Comparison of ENCODE assay signal across 22 cellular contexts in genomic region chr7:2658941-2659340, GRCh38. TPM values are rescaled to one million over a fixed set of nuclear protein-coding genes. Genes with fewer than 3 reads are reported as not detected.
DNase-seq lines count a peak whose midpoint lies in the region; ATAC-seq, FAIRE-seq and TF ChIP-seq lines count a peak whose summit lies in the region.
"Had no signal": no experiment of that assay in that cellular context is flagged by ENCODE, and none has a peak within 500 bp of the region (broad histone marks: within the 10 kb centered on the region; RNA-seq: fewer than 3 reads in every experiment).

No MANE protein-coding gene starts in this region.

- H3K27me3 ChIP-seq in HepG2 (ENCODE audit: control insufficient read depth in 1 of 2, insufficient read depth in 2 of 2, low read length in 2 of 2) (no peaks in the 10 kb centered on the region), right lobe of liver (no peaks in the 10 kb centered on the region), neuronal stem cell (ENCODE audit: control insufficient read depth in 3 of 3, insufficient read depth in 3 of 3, low read depth in 1 of 3, low read length in 3 of 3) (no peaks in the 10 kb centered on the region)

- H2AFZ ChIP-seq in HepG2 (ENCODE audit: low read length) (no peak overlapping the region), neuronal stem cell (ENCODE audit: low read length) (no peak overlapping the region)
- H2AFZ ChIP-seq: GM23338 had no signal

- H3K14ac ChIP-seq in neuronal stem cell (ENCODE audit: low read length), result no peak overlapping the region

- H3K27ac ChIP-seq in HepG2 (ENCODE audit: extremely low read length, insufficient read depth, low read length), result no peak overlapping the region
- no peak overlapping the region for H3K27ac ChIP-seq in right lobe of liver
- peak overlapping the region; percentile 33 for H3K27ac ChIP-seq in RWPE1
- H3K27ac ChIP-seq in neuronal stem cell (replicated peaks; ENCODE audit: low read length), result no peak overlapping the region
- H3K27ac ChIP-seq: C4-2B had no signal

- H2BK12ac ChIP-seq in neuronal stem cell (ENCODE audit: low read length), result no peak overlapping the region

- intact Hi-C loops in HepG2 (cut with micrococcal nuclease; ENCODE audit: unreplicated experiment), result no loop called here
- intact Hi-C loops in right lobe of liver (cut with DNase I), result no loop called here
- intact Hi-C loops in activated CD4-positive, alpha-beta T cell treated with anti-CD3 and anti-CD28 coated beads, Interleukin-2, amount 10 ng/mL, durations not matched to agents 24 days and 14 days (cut with micrococcal nuclease), result no loop called here

- no peak overlapping the region for H3K4me3 Mint-ChIP-seq in activated CD4-positive, alpha-beta T cell treated with anti-CD3 and anti-CD28 coated beads, Interleukin-2, amount 10 ng/mL, durations not matched to agents 24 days and 14 days
- H3K4me3 Mint-ChIP-seq: CD4-positive, CD25-positive, alpha-beta regulatory T cell; CD8-positive, alpha-beta T cell; GM23338; H9 had no signal

- no peaks in the 10 kb centered on the region for H3K79me2 ChIP-seq in HepG2 (ENCODE audit: insufficient read depth, low read length)

- H3K23ac ChIP-seq in neuronal stem cell (ENCODE audit: low read depth, low read length, poor library complexity), result peak overlapping the region; percentile 93

- H3K4ac ChIP-seq in neuronal stem cell (ENCODE audit: low read length), result no peak overlapping the region

- H3K18ac ChIP-seq in neuronal stem cell (ENCODE audit: low read length), result peak overlapping the region; percentile 71

- no TSS peak for BruUV-seq in HepG2 (replicated peaks; lab: Mats Ljungman, UMichigan)

- H2BK15ac ChIP-seq in neuronal stem cell (ENCODE audit: low read length), result no peak overlapping the region

- FAIRE-seq in HepG2 (lab: Jason Lieb, UNC), result no peak
- FAIRE-seq: D721Med, GM12891, GM18507 had no signal

- H3K4me3 ChIP-seq in HepG2 (replicated peaks in 1 of 3; ENCODE audit: insufficient read depth in 1 of 3, low read depth in 2 of 3, low read length in 3 of 3) (no peak overlapping the region), right lobe of liver (no peak overlapping the region), neuronal stem cell (ENCODE audit: low read length in 2 of 2) (no peak overlapping the region)
- H3K4me3 ChIP-seq: GM23338 had no signal

- no peaks in the 10 kb centered on the region for H3K36me3 Mint-ChIP-seq in activated CD4-positive, alpha-beta T cell treated with anti-CD3 and anti-CD28 coated beads, Interleukin-2, amount 10 ng/mL, durations not matched to agents 24 days and 14 days (ENCODE audit: low read depth)

- in situ Hi-C loops in HepG2 (cut with HindIII; ENCODE audit: extremely low pct_ligation_motif_present, low pct_unique_long_range_greater_than_20kb), result no loop called here

- peaks cover 16% of the 10 kb centered on the region for H3K4me1 ChIP-seq in HepG2 (ENCODE audit: insufficient read depth, low read length)
- peaks cover 0 to 28% (median 13%) of the 10 kb centered on the region in 4 donors for H3K4me1 ChIP-seq in right lobe of liver
- H3K4me1 ChIP-seq in neuronal stem cell (ENCODE audit: control insufficient read depth in 2 of 2, insufficient read depth in 1 of 2, low read depth in 1 of 2, low read length in 2 of 2), result no peaks in the 10 kb centered on the region
- H3K4me1 ChIP-seq: Caco-2 had no signal

- no peaks in the 10 kb centered on the region for H3K9me3 ChIP-seq in HepG2 (ENCODE audit: low read length)
- H3K9me3 ChIP-seq in right lobe of liver, result no peaks in the 10 kb centered on the region
- H3K9me3 ChIP-seq in neuronal stem cell (replicated peaks in 1 of 2; ENCODE audit: control insufficient read depth in 2 of 2, insufficient read depth in 1 of 2, low read depth in 1 of 2, low read length in 2 of 2), result no peaks in the 10 kb centered on the region
- H3K9me3 ChIP-seq: Caco-2 had no signal

- H3K79me1 ChIP-seq in neuronal stem cell (ENCODE audit: low read depth, low read length), result peaks cover 12% of the 10 kb centered on the region

- H3K9ac ChIP-seq in HepG2 (ENCODE audit: insufficient read depth, low read depth, low read length) (no peak overlapping the region), neuronal stem cell (ENCODE audit: low read depth, low read length, poor library complexity) (no peak overlapping the region)

- H2AK5ac ChIP-seq in neuronal stem cell (ENCODE audit: low read depth, low read length), result no peak overlapping the region

- no peak overlapping the region for H4K8ac ChIP-seq in neuronal stem cell (ENCODE audit: low read depth, low read length)

- POLR2A ChIA-PET in HepG2 (lab: Yijun Ruan, JAX) (no interaction called here), RWPE1 (lab: Yijun Ruan, JAX; ENCODE audit: low non-redundant PET) (interaction anchor here (0.5 kb wide), 1 partner anchor 1842 kb away, joined by 3 read pairs; no protein-coding TSS in a partner anchor)

- no peak overlapping the region for H4K91ac ChIP-seq in neuronal stem cell (ENCODE audit: low read depth, low read length, poor library complexity)

- TF ChIP-seq POLR2A in HepG2 (IDR thresholded peaks at IDR 0.05; ENCODE audit: insufficient read depth in 1 of 2, low read depth in 2 of 2, low read length in 2 of 2), result no peak
- no peak for TF ChIP-seq POLR2A in right lobe of liver (IDR thresholded peaks at IDR 0.05)

- TF ChIP-seq CTCF in HepG2 (CRISPR knock-in tag; IDR thresholded peaks at IDR 0.05) (no peak), right lobe of liver (IDR thresholded peaks at IDR 0.05) (no peak), RWPE1 (conservative IDR thresholded peaks at IDR 0.05; ENCODE audit: low read depth) (no peak)

- H4K20me1 ChIP-seq in HepG2 (ENCODE audit: insufficient read depth, low read length), result peaks cover 7% of the 10 kb centered on the region; the same call in 1 of the 2 replicates

- H3K27ac Mint-ChIP-seq in activated CD4-positive, alpha-beta T cell treated with anti-CD3 and anti-CD28 coated beads, Interleukin-2, amount 10 ng/mL, durations not matched to agents 24 days and 14 days, result no peak overlapping the region
- H3K27ac Mint-ChIP-seq: CD4-positive, CD25-positive, alpha-beta regulatory T cell; CD8-positive, alpha-beta T cell; GM23338; H9 had no signal

- H3K27me3 Mint-ChIP-seq in activated CD4-positive, alpha-beta T cell treated with anti-CD3 and anti-CD28 coated beads, Interleukin-2, amount 10 ng/mL, durations not matched to agents 24 days and 14 days, result no peaks in the 10 kb centered on the region
- H3K27me3 Mint-ChIP-seq: CD4-positive, CD25-positive, alpha-beta regulatory T cell had no signal

- CTCF ChIA-PET in HepG2 (lab: Yijun Ruan, JAX; ENCODE audit: low intra/inter-chr PET ratio, low total read pairs) (no interaction called here), RWPE1 (lab: Yijun Ruan, JAX) (no interaction called here)

- H2BK5ac ChIP-seq in neuronal stem cell (ENCODE audit: low read length), result peak overlapping the region; percentile 48

- TF ChIP-seq RAD21 in HepG2 (CRISPR knock-in tag; IDR thresholded peaks at IDR 0.05), result no peak

- H3K36me3 ChIP-seq in HepG2 (replicated peaks in 1 of 2; ENCODE audit: control insufficient read depth in 1 of 2, insufficient read depth in 2 of 2, low read length in 2 of 2) (peaks cover 22 to 38% of the 10 kb centered on the region in 2 experiments), right lobe of liver (peaks cover 0 to 2% (median 0%) of the 10 kb centered on the region in 4 donors), neuronal stem cell (replicated peaks in 1 of 2; ENCODE audit: control insufficient read depth in 2 of 2, insufficient read depth in 2 of 2, low read length in 2 of 2) (peaks cover 40 to 90% of the 10 kb centered on the region in 2 donors)

- no peaks in the 10 kb centered on the region for H3K4me1 Mint-ChIP-seq in activated CD4-positive, alpha-beta T cell treated with anti-CD3 and anti-CD28 coated beads, Interleukin-2, amount 10 ng/mL, durations not matched to agents 24 days and 14 days

- DNase-seq in HepG2 (ENCODE audit: low spot score) (no peak), right lobe of liver (no peak), RWPE1 (ENCODE audit: low spot score) (no peak), neuronal stem cell (ENCODE audit: low spot score) (no peak), hypothalamus (lab: John Stamatoyannopoulos, UW) (no peak)
- DNase-seq in activated CD4-positive, alpha-beta T cell treated with anti-CD3 and anti-CD28 coated beads, Interleukin-2, amount 10 ng/mL, durations not matched to agents 24 days and 14 days, result no peak
- DNase-seq: Caco-2; CD4-positive, CD25-positive, alpha-beta regulatory T cell; CD8-positive, alpha-beta T cell; DMS 273 treated with DMSO at 0.1 percent for 48 hours; DMS79 treated with DMSO at 0.1 percent for 48 hours; GF-D8; H9 had no signal

- H3K4me2 ChIP-seq in HepG2 (ENCODE audit: low read depth, low read length) (no peak overlapping the region), neuronal stem cell (ENCODE audit: insufficient read depth, low read length, poor library complexity, severe bottlenecking) (no peak overlapping the region)
- H3K4me2 ChIP-seq: GM23338 had no signal

- WGBS in HepG2 (ENCODE audit: low lambda C conversion rate), result 100% methylated on average over 2 of the region's 15 CpGs
- WGBS in right lobe of liver (ENCODE audit: insufficient coverage, low coverage, low lambda C conversion rate, missing lambda C conversion rate), result 100% methylated on average over 1 of the region's 15 CpGs
- WGBS in neuronal stem cell (ENCODE audit: extremely low coverage in 2 of 2, insufficient read length in 2 of 2, insufficient replicate concordance in 1 of 2), 2 donors, result no CpG with 5 or more reads among the region's 15 CpGs

- H2BK120ac ChIP-seq in neuronal stem cell (ENCODE audit: low read depth, low read length), result no peak overlapping the region

- TF ChIP-seq EP300 in HepG2 (IDR thresholded peaks at IDR 0.05; ENCODE audit: low read depth in 2 of 2, low read length in 2 of 2), result no peak
- no peak for TF ChIP-seq EP300 in HepG2 (CRISPR knock-in tag; IDR thresholded peaks at IDR 0.05; ENCODE audit: borderline replicate concordance)

- no peak for ATAC-seq in HepG2
- ATAC-seq in right lobe of liver, result no peak
- ATAC-seq: CD8-positive, alpha-beta T cell; GM23338; HCT116 had no signal

- no peaks in the 10 kb centered on the region for H3K9me3 Mint-ChIP-seq in activated CD4-positive, alpha-beta T cell treated with anti-CD3 and anti-CD28 coated beads, Interleukin-2, amount 10 ng/mL, durations not matched to agents 24 days and 14 days
- H3K9me3 Mint-ChIP-seq: CD8-positive, alpha-beta T cell; GM23338; H9 had no signal

RNA-seq across cellular contexts. Expression of gene TTYH3, which starts 27.2 kb away (rescaled TPM):
- total RNA-seq in HepG2 (2016; rRNA removed; fragmentation: Illumina TruSeq; extraction: Trizol) (21.5 and 26.3 TPM in 2 replicates), right lobe of liver (10 to 100 TPM; 10.3 to 59.3 (median 37.6) TPM)
- 11.5 and 11.7 TPM in 2 replicates for total RNA-seq in HepG2 (2016; cell fraction: cytosol; rRNA removed; fragmentation: Illumina TruSeq; extraction: Trizol; ENCODE audit: low read depth)
- 19.4 and 28.8 TPM in 2 replicates for total RNA-seq in HepG2 (2016; cell fraction: insoluble cytoplasmic fraction; rRNA removed; fragmentation: Illumina TruSeq; extraction: Trizol)
- 34.4 and 35.6 TPM in 2 replicates for total RNA-seq in HepG2 (2016; cell fraction: membrane; rRNA removed; fragmentation: Illumina TruSeq; extraction: Trizol)
- 37.1 and 45.0 TPM in 2 replicates for total RNA-seq in HepG2 (2016; cell fraction: nucleus; rRNA removed; fragmentation: Illumina TruSeq; extraction: Trizol)
- polyA plus RNA-seq in HepG2 (2011; rRNA removed), result 50.0 and 80.3 TPM in 2 replicates
- 48.3 and 72.3 TPM in 2 replicates for polyA plus RNA-seq in HepG2 (2011; cell fraction: cytosol; rRNA removed)
- 227 and 315 TPM in 2 replicates for polyA plus RNA-seq in HepG2 (2011; cell fraction: nucleus; rRNA removed)
- polyA plus RNA-seq in HepG2 (2012), result 90.1 and 104 TPM in 2 replicates
- polyA plus RNA-seq in HepG2 (2016; cell fraction: cytosol; fragmentation: Illumina TruSeq; extraction: Trizol; ENCODE audit: low read depth), result 11.1 and 11.5 TPM in 2 replicates
- polyA plus RNA-seq in HepG2 (2016; cell fraction: insoluble cytoplasmic fraction; fragmentation: Illumina TruSeq; extraction: Trizol; ENCODE audit: low read depth), result 52.7 and 63.6 TPM in 2 replicates
- 49.3 and 52.2 TPM in 2 replicates for polyA plus RNA-seq in HepG2 (2016; cell fraction: membrane; fragmentation: Illumina TruSeq; extraction: Trizol; ENCODE audit: low read depth)
- 138 and 141 TPM in 2 replicates for polyA plus RNA-seq in HepG2 (2016; cell fraction: nucleus; fragmentation: Illumina TruSeq; extraction: Trizol; ENCODE audit: insufficient read depth, low read depth)
- 4.5 and 192 TPM in 2 replicates for polyA minus RNA-seq in HepG2 (2011; rRNA and poly(A)+ RNA removed; ENCODE audit: low replicate concordance)
- polyA minus RNA-seq in HepG2 (2011; cell fraction: cytosol; rRNA and poly(A)+ RNA removed), result 91.4 and 94.8 TPM in 2 replicates
- polyA minus RNA-seq in HepG2 (2011; cell fraction: nucleus; rRNA and poly(A)+ RNA removed), result 41.0 and 47.5 TPM in 2 replicates
- polyA plus RNA-seq in neuronal stem cell (2013, experiment 1 of 2), result 136 TPM
- polyA plus RNA-seq in neuronal stem cell (2013, experiment 2 of 2), result 133 TPM
- total RNA-seq in activated CD4-positive, alpha-beta T cell treated with anti-CD3 and anti-CD28 coated beads, Interleukin-2, amount 10 ng/mL, durations not matched to agents 24 days and 14 days, result 35.6 and 38.0 TPM in 2 replicates

RNA-seq across cellular contexts. Expression of gene AMZ1, which starts 29.1 kb away (rescaled TPM):
- total RNA-seq in HepG2 (2016; rRNA removed; fragmentation: Illumina TruSeq; extraction: Trizol) (not detected in 2 replicates), right lobe of liver (1 to 10 TPM in 4 of 6 experiments, under 1 TPM in 1, not detected in 1; 0.42 to 5.8 (median 1.4) TPM)
- not detected in 2 replicates for total RNA-seq in HepG2 (2016; cell fraction: cytosol; rRNA removed; fragmentation: Illumina TruSeq; extraction: Trizol; ENCODE audit: low read depth)
- not detected in 2 replicates for total RNA-seq in HepG2 (2016; cell fraction: insoluble cytoplasmic fraction; rRNA removed; fragmentation: Illumina TruSeq; extraction: Trizol)
- not detected in 2 replicates for total RNA-seq in HepG2 (2016; cell fraction: membrane; rRNA removed; fragmentation: Illumina TruSeq; extraction: Trizol)
- total RNA-seq in HepG2 (2016; cell fraction: nucleus; rRNA removed; fragmentation: Illumina TruSeq; extraction: Trizol), result not detected in 2 replicates
- polyA plus RNA-seq in HepG2 (2011; rRNA removed), result 0.03 TPM in 1 of 2 replicates, not detected in the other
- polyA plus RNA-seq in HepG2 (2011; cell fraction: cytosol; rRNA removed), result 0.01 and 0.04 TPM in 2 replicates
- 0.18 and 0.26 TPM in 2 replicates for polyA plus RNA-seq in HepG2 (2011; cell fraction: nucleus; rRNA removed)
- polyA plus RNA-seq in HepG2 (2012), result 0.05 and 0.07 TPM in 2 replicates
- not detected in 2 replicates for polyA plus RNA-seq in HepG2 (2016; cell fraction: cytosol; fragmentation: Illumina TruSeq; extraction: Trizol; ENCODE audit: low read depth)
- not detected in 2 replicates for polyA plus RNA-seq in HepG2 (2016; cell fraction: insoluble cytoplasmic fraction; fragmentation: Illumina TruSeq; extraction: Trizol; ENCODE audit: low read depth)
- polyA plus RNA-seq in HepG2 (2016; cell fraction: membrane; fragmentation: Illumina TruSeq; extraction: Trizol; ENCODE audit: low read depth), result not detected in 2 replicates
- not detected in 2 replicates for polyA plus RNA-seq in HepG2 (2016; cell fraction: nucleus; fragmentation: Illumina TruSeq; extraction: Trizol; ENCODE audit: insufficient read depth, low read depth)
- 0.30 and 0.84 TPM in 2 replicates for polyA minus RNA-seq in HepG2 (2011; rRNA and poly(A)+ RNA removed; ENCODE audit: low replicate concordance)
- not detected in 2 replicates for polyA minus RNA-seq in HepG2 (2011; cell fraction: cytosol; rRNA and poly(A)+ RNA removed)
- polyA minus RNA-seq in HepG2 (2011; cell fraction: nucleus; rRNA and poly(A)+ RNA removed), result 0.13 TPM in 1 of 2 replicates, not detected in the other
- polyA plus RNA-seq in neuronal stem cell (2013, experiment 1 of 2), result 0.04 TPM
- 0.01 TPM for polyA plus RNA-seq in neuronal stem cell (2013, experiment 2 of 2)
- total RNA-seq in activated CD4-positive, alpha-beta T cell treated with anti-CD3 and anti-CD28 coated beads, Interleukin-2, amount 10 ng/mL, durations not matched to agents 24 days and 14 days, result not detected in 2 replicates
- total RNA-seq: A673, G401, H4 had no signal
